8 cellular contexts compared by ENCODE assay signal in the genomic region with DNA sequence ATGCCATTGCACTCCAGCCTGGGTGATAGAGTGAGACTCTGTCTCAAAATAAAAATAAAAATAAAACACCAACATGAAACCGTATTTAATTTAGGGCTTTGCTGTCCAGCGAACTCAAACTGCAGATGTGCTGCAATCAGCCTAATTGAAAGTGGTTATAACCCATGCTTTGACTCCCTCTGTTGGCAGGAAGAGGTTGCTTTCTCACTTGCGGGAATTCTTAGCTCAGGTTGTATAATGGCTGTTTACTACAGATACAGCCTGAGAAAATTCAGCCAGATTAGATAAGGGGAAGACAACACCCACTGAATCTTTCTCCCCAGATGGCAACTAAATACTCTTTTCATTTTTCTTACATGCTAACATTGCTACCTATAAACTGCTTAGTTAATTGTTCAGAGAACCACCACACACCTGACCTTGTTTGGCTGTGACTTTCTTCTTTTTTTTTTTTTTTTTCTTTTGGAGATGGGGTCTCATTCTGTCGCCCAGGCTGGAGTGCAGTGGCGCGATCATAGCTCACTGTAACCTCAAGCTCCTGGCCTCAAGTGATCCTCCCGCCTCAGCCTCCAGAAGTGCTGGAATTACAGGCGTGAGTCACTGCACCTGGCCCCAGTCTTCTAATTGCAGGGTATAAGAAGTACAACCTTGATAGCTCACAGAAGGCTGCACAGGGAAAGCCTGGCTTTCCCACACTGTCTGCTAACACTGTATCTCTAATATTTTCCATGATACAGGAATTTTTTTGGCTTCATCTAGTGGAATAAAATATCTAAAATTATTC. TPM values are rescaled to one million over a fixed set of nuclear protein-coding genes. Genes with fewer than 3 reads are reported as not detected.
DNase-seq lines count a peak whose midpoint lies in the region; ATAC-seq and TF ChIP-seq lines count a peak whose summit lies in the region.

No MANE protein-coding gene starts in this region.

- H3K9me3 Mint-ChIP-seq in activated naive CD8-positive, alpha-beta T cell treated with anti-CD3 and anti-CD28 coated beads for 36 hours = no peaks in the 10 kb centered on the region

- H3K4me1 ChIP-seq in KMS-11 (ENCODE audit: low read depth, poor library complexity, severe bottlenecking) (peaks cover 22% of the 10 kb centered on the region), OCI-LY7 (ENCODE audit: insufficient read depth, low read length, poor library complexity, severe bottlenecking) (peaks cover 29% of the 10 kb centered on the region), gastrocnemius medialis (peaks cover 12 to 17% of the 10 kb centered on the region in 2 donors)

- no peaks in the 10 kb centered on the region for H3K36me3 ChIP-seq in KMS-11 (ENCODE audit: insufficient read depth)
- no peaks in the 10 kb centered on the region for H3K36me3 ChIP-seq in OCI-LY7 (ENCODE audit: insufficient read depth, low read length)
- no peaks in the 10 kb centered on the region for H3K36me3 ChIP-seq in gastrocnemius medialis

- CTCF ChIA-PET in OCI-LY7 (lab: Charles Lee; ENCODE audit: unreplicated experiment) = interaction anchor here (1.0 to 2.2 kb wide), 4 partner anchors 30 to 253 kb away, joined by 3 to 9 read pairs (median 5); no protein-coding TSS in a partner anchor

- H3K4me2 ChIP-seq in KMS-11 = peak overlapping the region; percentile 51; the same call in 1 of the 2 replicates
- H3K4me2 ChIP-seq in OCI-LY7 (ENCODE audit: low read length) = peak overlapping the region; percentile 25; the same call in 1 of the 2 replicates

- in situ Hi-C loops in gastrocnemius medialis (cut with MboI; ENCODE audit: low sequenced_read_pairs in 4 of 4) = loop anchor here in 2 of 4 donors (25.0 kb wide), 2 partner anchors 407 to 532 kb away; partner anchors contain the start of gene FNBP1L (in 2 of the 2)

- no peaks in the 10 kb centered on the region for H3K27me3 ChIP-seq in KMS-11 (ENCODE audit: insufficient read depth, low read depth)
- H3K27me3 ChIP-seq in gastrocnemius medialis = no peaks in the 10 kb centered on the region

- peaks cover 2% of the 10 kb centered on the region for H3K36me3 Mint-ChIP-seq in activated naive CD8-positive, alpha-beta T cell treated with anti-CD3 and anti-CD28 coated beads for 36 hours

- no peak overlapping the region for H3K4me3 ChIP-seq in KMS-11 (IDR thresholded peaks at IDR 0.05; ENCODE audit: insufficient read depth, low read depth, low read length)
- no peak overlapping the region for H3K4me3 ChIP-seq in OCI-LY7 (ENCODE audit: low read depth, low read length, poor library complexity, severe bottlenecking)
- H3K4me3 ChIP-seq in gastrocnemius medialis = no peak overlapping the region

- peak; percentile 28 for DNase-seq in activated gamma-delta T cell treated with Interleukin-2 at 50 U/mL for 16 hours
- DNase-seq in activated gamma-delta T cell (lab: John Stamatoyannopoulos, UW) = no peak
- peak; percentile 83 for DNase-seq in OCI-LY7 (ENCODE audit: low spot score)
- DNase-seq in activated naive CD8-positive, alpha-beta T cell treated with anti-CD3 and anti-CD28 coated beads for 36 hours = peak; percentile 16
- DNase-seq in head of caudate nucleus = peak in 31 of 42 donors; percentile 16 to 83 (median 53)
- peak in 1 of 2 donors; percentile 20 for DNase-seq in gastrocnemius medialis

- H3K27ac Mint-ChIP-seq in activated naive CD8-positive, alpha-beta T cell treated with anti-CD3 and anti-CD28 coated beads for 36 hours = no peak overlapping the region

- TF ChIP-seq POLR2A in gastrocnemius medialis (IDR thresholded peaks at IDR 0.05) = no peak

- peaks cover 26% of the 10 kb centered on the region for H3K4me1 Mint-ChIP-seq in activated naive CD8-positive, alpha-beta T cell treated with anti-CD3 and anti-CD28 coated beads for 36 hours

- no peak overlapping the region for H3K9ac ChIP-seq in KMS-11

- H3K27ac ChIP-seq in KMS-11 = no peak overlapping the region
- no peak overlapping the region for H3K27ac ChIP-seq in OCI-LY7 (ENCODE audit: low read depth, low read length, poor library complexity, severe bottlenecking)
- peak overlapping the region in 2 of 4 donors; percentile 14 to 43 for H3K27ac ChIP-seq in gastrocnemius medialis

- no peak for ATAC-seq in gastrocnemius medialis
- ATAC-seq in GM18502 (IDR thresholded peaks at IDR 0.05; ENCODE audit: poor library complexity, unreplicated experiment) = no peak

- H4K20me1 ChIP-seq in KMS-11 (ENCODE audit: insufficient read depth) (no peaks in the 10 kb centered on the region), OCI-LY7 (ENCODE audit: insufficient read depth, low read length) (no peaks in the 10 kb centered on the region)

- TSS peak; percentile 47 for BruUV-seq in OCI-LY7 (replicated peaks; lab: Mats Ljungman, UMichigan)

- intact Hi-C loops in OCI-LY7 (cut with micrococcal nuclease; ENCODE audit: unreplicated experiment) = loop anchor here (1.0 to 5.0 kb wide), 3 partner anchors 137 to 542 kb away; no protein-coding TSS in a partner anchor
- intact Hi-C loops in head of caudate nucleus (cut with DNase I) = loop anchor here (2.0 to 10.0 kb wide), 2 partner anchors 216 to 400 kb away; partner anchors contain the start of gene FNBP1L
- intact Hi-C loops in gastrocnemius medialis (cut with DNase I; ENCODE audit: low total_unique reads) = loop anchor here (2.0 to 5.0 kb wide), 3 partner anchors 162 to 573 kb away; partner anchors contain the start of genes ABCD3 and BCAR3

- peak overlapping the region; percentile 18 for H3K4me3 Mint-ChIP-seq in activated naive CD8-positive, alpha-beta T cell treated with anti-CD3 and anti-CD28 coated beads for 36 hours

- peak; percentile 59 for TF ChIP-seq CTCF in KMS-11 (conservative IDR thresholded peaks at IDR 0.05; ENCODE audit: low read depth, low read length)
- TF ChIP-seq CTCF in OCI-LY7 (conservative IDR thresholded peaks at IDR 0.05; ENCODE audit: low read length) = peak; percentile 90
- TF ChIP-seq CTCF in gastrocnemius medialis (IDR thresholded peaks at IDR 0.05 in 4 of 5, conservative IDR thresholded peaks at IDR 0.05 in 1 of 5) = peak; percentile 43 to 69 (median 55)

- H3K9me3 ChIP-seq in OCI-LY7 (ENCODE audit: low read length) (no peaks in the 10 kb centered on the region), gastrocnemius medialis (no peaks in the 10 kb centered on the region)

- no peaks in the 10 kb centered on the region for H3K9me2 ChIP-seq in OCI-LY7 (ENCODE audit: insufficient read depth, low read length)

- H3K79me2 ChIP-seq in KMS-11 (ENCODE audit: insufficient read depth, low read depth) = no peaks in the 10 kb centered on the region
- no peaks in the 10 kb centered on the region for H3K79me2 ChIP-seq in OCI-LY7 (ENCODE audit: insufficient read depth, low read depth, low read length)

- H3K27me3 Mint-ChIP-seq in activated naive CD8-positive, alpha-beta T cell treated with anti-CD3 and anti-CD28 coated beads for 36 hours = peaks cover 6% of the 10 kb centered on the region

- POLR2A ChIA-PET in OCI-LY7 (lab: Charles Lee) = interaction anchor here (0.6 to 1.7 kb wide), 8 partner anchors 18 to 1060 kb away, joined by 3 to 10 read pairs (median 4); no protein-coding TSS in a partner anchor

- no peak overlapping the region for H2AFZ ChIP-seq in KMS-11 (ENCODE audit: low read depth)
- peak overlapping the region; percentile 1; the same call in 1 of the 2 replicates for H2AFZ ChIP-seq in OCI-LY7 (ENCODE audit: low read length)

RNA-seq across cellular contexts. Expression of gene DNTTIP2, which starts 34.6 kb away (rescaled TPM):
- 39.7 and 47.4 TPM in 2 replicates for total RNA-seq in OCI-LY7 (2014; rRNA removed; shearing (Covaris generic))
- 55.4 and 67.6 TPM in 2 replicates for total RNA-seq in OCI-LY7 (2022)
- 100 to 1,000 TPM; 114 to 117 TPM for total RNA-seq in activated naive CD8-positive, alpha-beta T cell treated with anti-CD3 and anti-CD28 coated beads for 36 hours
- total RNA-seq in gastrocnemius medialis = 10 to 100 TPM; 50.4 to 75.3 (median 59.1) TPM
